ENCODE assay signal across 39 cellular contexts in the genomic region with DNA sequence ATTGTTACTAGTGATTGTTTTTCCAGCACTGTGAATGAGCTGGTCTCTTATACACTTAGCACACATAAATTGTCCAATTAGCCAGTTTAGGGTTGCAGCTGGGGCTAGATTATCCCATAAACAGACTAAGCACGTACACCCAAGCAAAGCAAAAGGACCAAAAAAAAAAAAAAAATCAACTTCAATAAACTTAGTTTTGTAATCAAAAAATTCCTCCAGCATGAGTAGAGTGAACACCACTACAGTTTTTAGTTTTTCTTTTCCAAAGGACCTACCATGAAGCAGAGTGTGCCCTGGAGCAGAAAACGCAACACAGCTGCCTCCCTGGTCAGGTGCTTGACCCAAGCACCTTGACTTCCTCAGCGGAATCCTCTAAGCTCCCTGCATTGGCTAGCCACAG.
DNase-seq lines count a peak whose midpoint lies in the region; ATAC-seq, FAIRE-seq and TF ChIP-seq lines count a peak whose summit lies in the region.
"Had no signal": no experiment of that assay in that cellular context is flagged by ENCODE, and none has a peak within 500 bp of the region (broad histone marks: within the 10 kb centered on the region; RNA-seq: fewer than 3 reads in every experiment).

No MANE protein-coding gene starts in this region.

- DNase-seq in NCI-H146 (lab: John Stamatoyannopoulos, UW) (peak; percentile 49), NCI-H146 treated with DMSO at 0.1 percent for 48 hours (lab: John Stamatoyannopoulos, UW; ENCODE audit: unreplicated experiment) (no peak), NCI-H69 (lab: John Stamatoyannopoulos, UW) (peak; percentile 40), vagina (ENCODE audit: extremely low spot score in 2 of 2) (no peak), T1000 (lab: John Stamatoyannopoulos, UW) (no peak), transverse colon (no peak)
- DNase-seq in stimulated activated naive B cell treated with anti-CD40 and anti-IgM and Interleukin-4, amounts not matched to agents 10 μg/mL and 1 μg/mL and 100 μg/mL, for 72 hours: no peak
- DNase-seq: activated CD4-positive, alpha-beta T cell treated with anti-CD3 and anti-CD28 coated beads, Interleukin-2, amount 50 U/mL, for 4 hours; activated CD8-positive, alpha-beta memory T cell treated with anti-CD3 and anti-CD28 coated beads, Interleukin-2, amount 10 ng/mL, durations not matched to agents 7 days and 5 days; activated T-cell treated with anti-CD3 and anti-CD28 coated beads, Interleukin-2, amount 50 U/mL, for 48 hours; body of pancreas; CD8-positive, alpha-beta T cell; foreskin melanocyte; H7; kidney glomerular epithelial cell; lower lobe of right lung; midbrain; naive thymus-derived CD4-positive, alpha-beta T cell; NCI-H1105 treated with DMSO at 0.1 percent for 48 hours; NCI-H446 treated with DMSO at 0.1 percent for 48 hours; NK-92 treated with Interleukin-12 subunit alpha and Interleukin-12 subunit beta, amount 100 ng/mL, for 24 hours; PC-3; posterior cingulate gyrus; right cardiac atrium; spleen; stomach; T-helper 2 cell; tibial artery had no signal

- H3K36me3 ChIP-seq in vagina (no peaks in the 10 kb centered on the region), transverse colon (no peaks in the 10 kb centered on the region)
- H3K36me3 ChIP-seq: lower lobe of right lung, neutrophil, spleen, stomach, tibial artery had no signal

- ATAC-seq in stimulated activated naive B cell treated with anti-CD40 and anti-IgM and Interleukin-4, amounts not matched to agents 10 μg/mL and 1 μg/mL and 100 μg/mL, for 72 hours (replicated peaks): no peak
- ATAC-seq: activated CD4-positive, CD25-positive, alpha-beta regulatory T cell treated with anti-CD3 and anti-CD28 coated beads, Interleukin-2, amount 50 U/mL, for 24 hours; activated CD8-positive, alpha-beta memory T cell treated with anti-CD3 and anti-CD28 coated beads, Interleukin-2, amount 10 ng/mL, durations not matched to agents 7 days and 5 days; body of pancreas; CD8-positive, alpha-beta T cell; esophagus mucosa; K562; lower lobe of right lung; naive thymus-derived CD4-positive, alpha-beta T cell; PC-3; right cardiac atrium; Right ventricle myocardium inferior; SK-N-SH treated with all-trans-retinoic acid at 6 μM for 48 hours had no signal

- H3K36me3 Mint-ChIP-seq in stimulated activated naive B cell treated with anti-CD40 and anti-IgM and Interleukin-4, amounts not matched to agents 10 μg/mL and 1 μg/mL and 100 μg/mL, for 72 hours: no peaks in the 10 kb centered on the region
- H3K36me3 Mint-ChIP-seq: activated CD8-positive, alpha-beta memory T cell treated with anti-CD3 and anti-CD28 coated beads, Interleukin-2, amount 10 ng/mL, durations not matched to agents 7 days and 5 days; CD8-positive, alpha-beta T cell; naive thymus-derived CD4-positive, alpha-beta T cell had no signal

- no peak overlapping the region for H3K4me3 Mint-ChIP-seq in stimulated activated naive B cell treated with anti-CD40 and anti-IgM and Interleukin-4, amounts not matched to agents 10 μg/mL and 1 μg/mL and 100 μg/mL, for 72 hours
- H3K4me3 Mint-ChIP-seq: activated CD8-positive, alpha-beta memory T cell treated with anti-CD3 and anti-CD28 coated beads, Interleukin-2, amount 10 ng/mL, durations not matched to agents 7 days and 5 days; CD8-positive, alpha-beta T cell; dendritic cell treated with granulocyte-macrophage colony-stimulating factor and Interleukin-4, amounts not matched to agents 40 ng/mL and 50 ng/mL, for 4 days; naive thymus-derived CD4-positive, alpha-beta T cell had no signal

- no peaks in the 10 kb centered on the region for H3K9me3 Mint-ChIP-seq in stimulated activated naive B cell treated with anti-CD40 and anti-IgM and Interleukin-4, amounts not matched to agents 10 μg/mL and 1 μg/mL and 100 μg/mL, for 72 hours
- H3K9me3 Mint-ChIP-seq: CD8-positive, alpha-beta T cell; dendritic cell treated with granulocyte-macrophage colony-stimulating factor and Interleukin-4, amounts not matched to agents 40 ng/mL and 50 ng/mL, for 4 days had no signal

- peaks cover 6% of the 10 kb centered on the region for H3K4me1 ChIP-seq in vagina
- H3K4me1 ChIP-seq in transverse colon: no peaks in the 10 kb centered on the region
- H3K4me1 ChIP-seq: body of pancreas, lower lobe of right lung, stomach had no signal

- peak overlapping the region; percentile 39 for H3K27ac ChIP-seq in vagina
- no peak overlapping the region for H3K27ac ChIP-seq in transverse colon
- H3K27ac ChIP-seq: 22Rv1, body of pancreas, lower lobe of right lung, neutrophil, spleen, stomach, tibial artery had no signal

- intact Hi-C loops in vagina (cut with DNase I) (no loop called here), transverse colon (cut with DNase I; ENCODE audit: low total_unique reads) (no loop called here)

- TF ChIP-seq CTCF in vagina (IDR thresholded peaks at IDR 0.05): no peak
- TF ChIP-seq CTCF in transverse colon (IDR thresholded peaks at IDR 0.05): no peak

- FAIRE-seq in endometrium (lab: Jason Lieb, UNC): peak; percentile 92
- FAIRE-seq: GM18507, GM19239, K562 had no signal

- TF ChIP-seq EP300 in transverse colon (IDR thresholded peaks at IDR 0.05; ENCODE audit: low read depth): no peak

- H3K27me3 ChIP-seq in vagina: no peaks in the 10 kb centered on the region
- H3K27me3 ChIP-seq in transverse colon: no peaks in the 10 kb centered on the region
- H3K27me3 ChIP-seq: body of pancreas, neutrophil, spleen, stomach, tibial artery had no signal

- H3K27ac Mint-ChIP-seq in stimulated activated naive B cell treated with anti-CD40 and anti-IgM and Interleukin-4, amounts not matched to agents 10 μg/mL and 1 μg/mL and 100 μg/mL, for 72 hours: no peak overlapping the region
- H3K27ac Mint-ChIP-seq: activated CD8-positive, alpha-beta memory T cell treated with anti-CD3 and anti-CD28 coated beads, Interleukin-2, amount 10 ng/mL, durations not matched to agents 7 days and 5 days; CD8-positive, alpha-beta T cell; dendritic cell treated with granulocyte-macrophage colony-stimulating factor and Interleukin-4, amounts not matched to agents 40 ng/mL and 50 ng/mL, for 4 days; naive thymus-derived CD4-positive, alpha-beta T cell had no signal

- H3K27me3 Mint-ChIP-seq in stimulated activated naive B cell treated with anti-CD40 and anti-IgM and Interleukin-4, amounts not matched to agents 10 μg/mL and 1 μg/mL and 100 μg/mL, for 72 hours: peaks cover 10 to 22% of the 10 kb centered on the region in 2 donors
- H3K27me3 Mint-ChIP-seq: dendritic cell treated with granulocyte-macrophage colony-stimulating factor and Interleukin-4, amounts not matched to agents 40 ng/mL and 50 ng/mL, for 4 days had no signal

- TF ChIP-seq POLR2A in vagina (IDR thresholded peaks at IDR 0.05): no peak
- no peak for TF ChIP-seq POLR2A in transverse colon (IDR thresholded peaks at IDR 0.05)

- WGBS in transverse colon (ENCODE audit: low coverage in 1 of 2), 2 donors: 52 to 79% methylated on average over 2 to 3 of the region's 3 CpGs

- H3K9me3 ChIP-seq in vagina (no peaks in the 10 kb centered on the region), transverse colon (no peaks in the 10 kb centered on the region)
- H3K9me3 ChIP-seq: body of pancreas, lower lobe of right lung, neutrophil, spleen, stomach, tibial artery had no signal

- H3K4me1 Mint-ChIP-seq in stimulated activated naive B cell treated with anti-CD40 and anti-IgM and Interleukin-4, amounts not matched to agents 10 μg/mL and 1 μg/mL and 100 μg/mL, for 72 hours: peaks cover 9 to 12% of the 10 kb centered on the region in 2 donors
- H3K4me1 Mint-ChIP-seq: activated CD8-positive, alpha-beta memory T cell treated with anti-CD3 and anti-CD28 coated beads, Interleukin-2, amount 10 ng/mL, durations not matched to agents 7 days and 5 days; naive thymus-derived CD4-positive, alpha-beta T cell had no signal

- in situ Hi-C loops in transverse colon (cut with MboI; ENCODE audit: low pct_ligation_motif_present in 1 of 4, low pct_unique_long_range_greater_than_20kb in 1 of 4, low sequenced_read_pairs in 3 of 4): no loop called here

- no peak overlapping the region for H3K4me3 ChIP-seq in vagina
- no peak overlapping the region for H3K4me3 ChIP-seq in transverse colon
- H3K4me3 ChIP-seq: body of pancreas, K562, lower lobe of right lung, spleen, stomach, tibial artery had no signal

Comparison
In these comparisons a context has a peak if more than half of its experiments do, and no peak if none do; other contexts are left out.
1. DNase-seq: peak in NCI-H146 (single experiment) and NCI-H69 (single experiment); none in NCI-H146 treated with DMSO at 0.1 percent for 48 hours (single experiment), vagina (0 of 2), T1000 (single experiment), transverse colon (single experiment) and stimulated activated naive B cell treated with anti-CD40 and anti-IgM and Interleukin-4, amounts not matched to agents 10 μg/mL and 1 μg/mL and 100 μg/mL, for 72 hours (single experiment).